8 cellular contexts compared by ENCODE assay signal in the genomic region with DNA sequence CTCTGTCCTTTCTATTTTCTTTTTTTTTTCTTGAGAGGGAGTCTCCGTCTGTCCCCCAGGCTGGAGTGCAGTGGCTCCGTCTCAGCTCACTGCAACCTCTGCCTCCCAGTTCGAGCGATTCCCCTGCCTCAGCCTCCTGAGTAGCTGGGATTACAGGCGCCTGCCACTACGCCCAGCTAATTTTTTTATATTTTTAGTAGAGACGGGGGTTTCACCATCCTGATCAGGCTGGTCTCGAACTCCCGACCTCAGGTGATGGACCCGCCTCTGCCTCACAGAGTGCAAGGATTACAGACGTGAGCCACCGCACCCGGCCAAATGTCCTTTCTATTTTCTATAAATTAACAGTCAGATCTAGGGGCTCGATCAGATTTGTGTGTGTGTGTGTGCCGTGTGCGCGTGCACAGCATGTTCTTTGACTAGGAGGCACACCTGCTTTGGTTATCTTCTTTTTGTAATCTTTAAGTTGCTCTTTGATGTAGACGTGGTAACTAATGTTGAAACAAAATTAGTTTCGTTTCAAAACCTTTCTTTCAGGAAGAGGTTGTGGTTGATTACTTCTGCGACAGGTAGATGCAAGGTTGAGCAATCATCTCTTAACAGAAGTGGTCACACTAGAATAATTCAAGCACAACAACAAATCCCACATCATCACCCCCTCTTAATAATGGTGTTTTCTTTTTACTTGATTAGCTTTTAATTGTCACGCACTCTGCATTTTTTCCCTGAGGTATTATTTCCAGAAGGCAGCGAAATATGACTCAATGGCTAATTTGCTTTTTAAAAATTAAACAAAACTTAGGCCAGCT. TPM values are rescaled to one million over a fixed set of nuclear protein-coding genes. Genes with fewer than 3 reads are reported as not detected.
DNase-seq lines count a peak whose midpoint lies in the region; ATAC-seq, FAIRE-seq and TF ChIP-seq lines count a peak whose summit lies in the region.

No MANE protein-coding gene starts in this region.

- intact Hi-C loops in left lung (cut with DNase I), result no loop called here

- no peak for TF ChIP-seq CTCF in BE2C (IDR thresholded peaks at IDR 0.05; ENCODE audit: low read depth, low read length)
- no peak for TF ChIP-seq CTCF in astrocyte of the cerebellum (IDR thresholded peaks at IDR 0.05; ENCODE audit: low read depth, low read length, missing control alignments)
- no peak for TF ChIP-seq CTCF in left lung (IDR thresholded peaks at IDR 0.05)

- ATAC-seq in HG03342 (IDR thresholded peaks at IDR 0.05; ENCODE audit: unreplicated experiment) (peak; percentile 44), left lung (peak; percentile 36)

- peak; percentile 95 for FAIRE-seq in GM19239 (lab: Jason Lieb, UNC)

- peak overlapping the region; percentile 94 for H3K9ac ChIP-seq in SK-N-MC (ENCODE audit: insufficient read length)

- peaks cover 6% of the 10 kb centered on the region; the same call in 1 of the 2 replicates for H3K36me3 ChIP-seq in BE2C
- peaks cover 26% of the 10 kb centered on the region for H3K36me3 ChIP-seq in SK-N-MC (ENCODE audit: insufficient read depth, low read length)
- H3K36me3 ChIP-seq in left lung, result peaks cover 0 to 9% of the 10 kb centered on the region in 2 donors

- DNase-seq in BE2C (no peak), GM19239 (ENCODE audit: insufficient read length, low spot score) (peak; percentile 44), SK-N-MC (ENCODE audit: low read depth, low spot score) (no peak), astrocyte of the cerebellum (ENCODE audit: low read depth) (no peak), left lung (no peak), NCI-H2081 treated with DMSO at 0.1 percent for 48 hours (lab: John Stamatoyannopoulos, UW) (no peak)
- DNase-seq in stimulated activated CD8-positive, alpha-beta memory T cell treated with anti-CD3 and anti-CD28 coated beads, Interleukin-4, amount 100 ng/mL, for 48 hours, result peak; percentile 69

- H3K27me3 ChIP-seq in BE2C, result no peaks in the 10 kb centered on the region
- H3K27me3 ChIP-seq in left lung, result no peaks in the 10 kb centered on the region

- peak overlapping the region; percentile 58 for H3K27ac ChIP-seq in SK-N-MC
- H3K27ac ChIP-seq in left lung, result peak overlapping the region; percentile 94 to 96

- H3K4me1 ChIP-seq in BE2C (peaks cover 2% of the 10 kb centered on the region; the same call in 1 of the 2 replicates), left lung (peaks cover 4 to 47% of the 10 kb centered on the region in 2 donors)

- in situ Hi-C loops in astrocyte of the cerebellum (cut with HindIII; ENCODE audit: low sequenced_read_pairs), result no loop called here

- peak overlapping the region; percentile 95 for H3K4me3 ChIP-seq in BE2C (ENCODE audit: low read depth, low read length)
- H3K4me3 ChIP-seq in SK-N-MC, result peak overlapping the region; percentile 87
- peak overlapping the region; percentile 88 for H3K4me3 ChIP-seq in astrocyte of the cerebellum (ENCODE audit: low read depth, low read length)
- peak overlapping the region; percentile 83 to 98 for H3K4me3 ChIP-seq in left lung

- H3K9me3 ChIP-seq in BE2C (no peaks in the 10 kb centered on the region), SK-N-MC (ENCODE audit: low read depth, low read length) (no peaks in the 10 kb centered on the region), left lung (no peaks in the 10 kb centered on the region)

RNA-seq across cellular contexts. Expression of gene DEGS1, which starts 0.8 kb away (rescaled TPM):
- 64.6 TPM for polyA plus RNA-seq in BE2C (2012; ENCODE audit: insufficient read depth, insufficient read length, low read depth)
- total RNA-seq in left lung, result 10 to 100 TPM; 84.6 to 92.2 TPM

Comparison
In these comparisons a context has a peak if more than half of its experiments do, and no peak if none do; other contexts are left out.
1. DNase-seq: peak in GM19239 (single experiment) and stimulated activated CD8-positive, alpha-beta memory T cell treated with anti-CD3 and anti-CD28 coated beads, Interleukin-4, amount 100 ng/mL, for 48 hours (single experiment); none in BE2C (single experiment), SK-N-MC (single experiment), astrocyte of the cerebellum (single experiment), left lung (0 of 2) and NCI-H2081 treated with DMSO at 0.1 percent for 48 hours (single experiment).
2. Peak in every context shown above with its lines, with median percentiles within 50 percentile points of each other: H3K4me3 ChIP-seq.